In the genomic region with DNA sequence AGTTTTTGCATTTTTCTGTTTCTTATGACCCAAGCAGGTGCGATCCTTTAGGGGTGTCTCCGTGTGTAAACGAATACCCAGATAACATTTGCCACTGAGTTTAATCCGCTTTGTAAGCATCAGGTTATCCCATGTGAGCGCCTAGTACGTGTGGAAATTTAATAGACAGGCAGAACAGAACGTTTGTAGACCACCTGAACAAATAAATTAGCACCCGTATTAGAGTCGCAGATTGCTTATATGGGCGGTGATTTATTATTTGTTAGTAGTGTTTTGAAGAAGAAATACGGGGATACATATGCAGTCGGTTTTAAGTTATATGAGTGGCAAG, we compare ENCODE assay signal across 8 cellular contexts.
A peak's percentile ranks its signal among the peaks of the same experiment; 100 is the strongest.
DNase-seq lines count a peak whose midpoint lies in the region; ATAC-seq and TF ChIP-seq lines count a peak whose summit lies in the region.

No MANE protein-coding gene starts in this region.

- H3K27ac ChIP-seq in caudate nucleus (ENCODE audit: low read depth, low read length): peak overlapping the region; percentile 79
- peak overlapping the region; percentile 94 for H3K27ac ChIP-seq in muscle layer of duodenum (ENCODE audit: low read length)

- peaks cover 0 to 19% of the 10 kb centered on the region in 2 donors for H3K4me1 ChIP-seq in muscle layer of duodenum (ENCODE audit: control insufficient read depth in 1 of 2, insufficient read depth in 2 of 2, low read length in 2 of 2)

- TF ChIP-seq CTCF in AG10803 (conservative IDR thresholded peaks at IDR 0.05; ENCODE audit: low read length): no peak

- H3K4me3 ChIP-seq in AG10803 (ENCODE audit: low read length) (peak overlapping the region; percentile 73), muscle layer of duodenum (ENCODE audit: low read depth in 1 of 2, low read length in 2 of 2) (peak overlapping the region; percentile 85 to 97)

- H3K9me3 ChIP-seq in muscle layer of duodenum (ENCODE audit: control insufficient read depth in 1 of 2, low read length in 2 of 2): no peaks in the 10 kb centered on the region

- H3K36me3 ChIP-seq in muscle layer of duodenum (ENCODE audit: control insufficient read depth in 1 of 2, insufficient read depth in 2 of 2, low read length in 2 of 2): peaks cover 8 to 13% of the 10 kb centered on the region in 2 donors

- peak; percentile 21 for ATAC-seq in GM21390 (IDR thresholded peaks at IDR 0.05; ENCODE audit: unreplicated experiment)
- peak; percentile 9 for ATAC-seq in HG03575 (IDR thresholded peaks at IDR 0.05; ENCODE audit: extremely low read depth, insufficient number of reproducible peaks, low FRiP score, unreplicated experiment)

- DNase-seq in AG10803 (ENCODE audit: low read depth) (no peak), caudate nucleus (lab: John Stamatoyannopoulos, UW) (no peak), D341Med (ENCODE audit: low spot score) (no peak), hepatic stellate cell (ENCODE audit: low spot score) (no peak)
- no peak for DNase-seq in activated T-cell treated with anti-CD3 and anti-CD28 coated beads, Interleukin-2, amount 50 U/mL, for 48 hours

- no peaks in the 10 kb centered on the region for H3K27me3 ChIP-seq in muscle layer of duodenum (ENCODE audit: low read depth, low read length)
